In genomic region chr16:10925285-10925684, GRCh38 we compare ENCODE assay signal across 3 cellular contexts. TPM values are rescaled to one million over a fixed set of nuclear protein-coding genes. Genes with fewer than 3 reads are reported as not detected.
"Had no signal": no experiment of that assay in that cellular context is flagged by ENCODE, and none has a peak within 500 bp of the region (broad histone marks: within the 10 kb centered on the region; RNA-seq: fewer than 3 reads in every experiment).

No MANE protein-coding gene starts in this region.

RNA-seq across cellular contexts. Expression of gene CIITA, which starts 48.3 kb away (rescaled TPM):
- total RNA-seq: astrocyte, bronchial epithelial cell, endothelial cell of umbilical vein had no signal
- polyA plus RNA-seq: endothelial cell of umbilical vein had no signal
